1 cellular context compared by ENCODE assay signal in the genomic region with DNA sequence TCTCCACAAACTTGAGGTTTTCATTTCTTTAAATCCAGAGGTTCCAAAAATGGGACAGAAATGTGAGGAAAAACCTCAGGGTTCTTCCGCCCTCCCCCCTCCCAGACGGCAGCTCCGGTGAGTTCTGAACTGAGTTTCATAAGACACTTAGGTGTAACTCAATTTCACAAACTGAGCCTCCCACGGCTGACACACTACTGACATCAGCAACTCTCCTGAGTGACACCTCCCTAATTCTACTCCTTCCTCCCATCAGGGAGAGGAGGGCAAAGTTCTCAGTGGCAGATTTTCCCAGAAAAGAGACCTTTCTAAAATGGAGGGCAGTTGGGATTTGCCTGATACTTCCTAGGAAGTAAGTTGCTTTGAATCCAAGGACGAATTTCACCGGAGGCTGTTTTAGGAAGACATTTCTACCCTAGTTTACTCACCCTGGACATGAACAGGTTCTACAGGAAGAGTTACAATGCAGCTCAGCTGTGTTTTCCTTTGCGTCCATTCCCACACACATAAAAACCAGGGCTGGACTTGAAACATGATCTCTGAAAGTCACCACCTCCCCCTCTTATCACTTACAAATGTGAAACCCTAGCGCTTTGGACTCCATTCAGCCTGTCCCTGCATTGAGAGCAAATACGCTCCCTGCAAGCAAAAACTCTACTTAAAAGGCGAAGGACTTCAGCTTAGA.
A peak's percentile ranks its signal among the peaks of the same experiment; 100 is the strongest.
TF ChIP-seq lines count a peak whose summit lies in the region.

No MANE protein-coding gene starts in this region.

TF ChIP-seq in HepG2, 621 proteins besides CTCF, POLR2A, EP300 and RAD21 (continued from another document and continues in another):
- TF ChIP-seq FOXP1 (IDR thresholded peaks at IDR 0.05), result no peak
- TF ChIP-seq FOXP1 (CRISPR knock-in tag; IDR thresholded peaks at IDR 0.05), result peak; percentile 6; the same call in 1 of the 2 replicates
- TF ChIP-seq ZNF781 (CRISPR knock-in tag; IDR thresholded peaks at IDR 0.05; ENCODE audit: borderline replicate concordance, not compliant biosample characterization), result no peak
- TF ChIP-seq ETV6 (CRISPR knock-in tag; conservative IDR thresholded peaks at IDR 0.05), result no peak
- no peak for TF ChIP-seq SMAD9 (CRISPR knock-in tag; IDR thresholded peaks at IDR 0.05)
- peak; percentile 50; the same call in 1 of the 2 replicates for TF ChIP-seq ARID5B (CRISPR knock-in tag; IDR thresholded peaks at IDR 0.05)
- no peak for TF ChIP-seq ZNF10 (CRISPR knock-in tag; IDR thresholded peaks at IDR 0.05; ENCODE audit: borderline replicate concordance, low read depth)
- no peak for TF ChIP-seq ZNF234 (CRISPR knock-in tag; conservative IDR thresholded peaks at IDR 0.05)
- TF ChIP-seq, protein P1, sequence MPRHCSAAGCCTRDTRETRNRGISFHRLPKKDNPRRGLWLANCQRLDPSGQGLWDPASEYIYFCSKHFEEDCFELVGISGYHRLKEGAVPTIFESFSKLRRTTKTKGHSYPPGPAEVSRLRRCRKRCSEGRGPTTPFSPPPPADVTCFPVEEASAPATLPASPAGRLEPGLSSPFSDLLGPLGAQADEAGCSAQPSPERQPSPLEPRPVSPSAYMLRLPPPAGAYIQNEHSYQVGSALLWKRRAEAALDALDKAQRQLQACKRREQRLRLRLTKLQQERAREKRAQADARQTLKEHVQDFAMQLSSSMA (CRISPR knock-in tag; IDR thresholded peaks at IDR 0.05), result 0 out of 2 replicates have a peak, but pooled peaks have one; percentile 48
- TF ChIP-seq SOX5 (CRISPR knock-in tag; IDR thresholded peaks at IDR 0.05; ENCODE audit: borderline replicate concordance), result peak; percentile 30; the same call in 1 of the 2 replicates
- no peak for TF ChIP-seq SNAPC5 (CRISPR knock-in tag; IDR thresholded peaks at IDR 0.05; ENCODE audit: borderline replicate concordance)
- TF ChIP-seq YEATS4 (CRISPR knock-in tag; IDR thresholded peaks at IDR 0.05; ENCODE audit: borderline replicate concordance), result peak; percentile 47
- TF ChIP-seq ELF1 (CRISPR knock-in tag; IDR thresholded peaks at IDR 0.05), result 0 out of 2 replicates have a peak, but pooled peaks have one; percentile 35
- no peak for TF ChIP-seq DNMT1 (CRISPR knock-in tag; IDR thresholded peaks at IDR 0.05)
- TF ChIP-seq SRSF4 (IDR thresholded peaks at IDR 0.05; ENCODE audit: low read depth, low read length, poor library complexity, severe bottlenecking), result no peak
- peak; percentile 41; the same call in 1 of the 2 replicates for TF ChIP-seq NFRKB (IDR thresholded peaks at IDR 0.05)
- TF ChIP-seq, protein P2, sequence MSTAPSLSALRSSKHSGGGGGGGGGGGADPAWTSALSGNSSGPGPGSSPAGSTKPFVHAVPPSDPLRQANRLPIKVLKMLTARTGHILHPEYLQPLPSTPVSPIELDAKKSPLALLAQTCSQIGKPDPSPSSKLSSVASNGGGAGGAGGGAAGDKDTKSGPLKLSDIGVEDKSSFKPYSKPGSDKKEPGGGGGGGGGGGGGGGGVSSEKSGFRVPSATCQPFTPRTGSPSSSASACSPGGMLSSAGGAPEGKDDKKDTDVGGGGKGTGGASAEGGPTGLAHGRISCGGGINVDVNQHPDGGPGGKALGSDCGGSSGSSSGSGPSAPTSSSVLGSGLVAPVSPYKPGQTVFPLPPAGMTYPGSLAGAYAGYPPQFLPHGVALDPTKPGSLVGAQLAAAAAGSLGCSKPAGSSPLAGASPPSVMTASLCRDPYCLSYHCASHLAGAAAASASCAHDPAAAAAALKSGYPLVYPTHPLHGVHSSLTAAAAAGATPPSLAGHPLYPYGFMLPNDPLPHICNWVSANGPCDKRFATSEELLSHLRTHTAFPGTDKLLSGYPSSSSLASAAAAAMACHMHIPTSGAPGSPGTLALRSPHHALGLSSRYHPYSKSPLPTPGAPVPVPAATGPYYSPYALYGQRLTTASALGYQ (CRISPR knock-in tag; IDR thresholded peaks at IDR 0.05), result no peak
- no peak for TF ChIP-seq ZNF616 (CRISPR knock-in tag; IDR thresholded peaks at IDR 0.05; ENCODE audit: low read depth)
- peak; percentile 34; the same call in 1 of the 2 replicates for TF ChIP-seq THAP11 (CRISPR knock-in tag; IDR thresholded peaks at IDR 0.05)
- TF ChIP-seq TSC22D2 (CRISPR knock-in tag; IDR thresholded peaks at IDR 0.05; ENCODE audit: borderline replicate concordance), result peak; percentile 67; the same call in 1 of the 2 replicates
- no peak for TF ChIP-seq KLF16 (CRISPR knock-in tag; IDR thresholded peaks at IDR 0.05)
- TF ChIP-seq, protein P3, sequence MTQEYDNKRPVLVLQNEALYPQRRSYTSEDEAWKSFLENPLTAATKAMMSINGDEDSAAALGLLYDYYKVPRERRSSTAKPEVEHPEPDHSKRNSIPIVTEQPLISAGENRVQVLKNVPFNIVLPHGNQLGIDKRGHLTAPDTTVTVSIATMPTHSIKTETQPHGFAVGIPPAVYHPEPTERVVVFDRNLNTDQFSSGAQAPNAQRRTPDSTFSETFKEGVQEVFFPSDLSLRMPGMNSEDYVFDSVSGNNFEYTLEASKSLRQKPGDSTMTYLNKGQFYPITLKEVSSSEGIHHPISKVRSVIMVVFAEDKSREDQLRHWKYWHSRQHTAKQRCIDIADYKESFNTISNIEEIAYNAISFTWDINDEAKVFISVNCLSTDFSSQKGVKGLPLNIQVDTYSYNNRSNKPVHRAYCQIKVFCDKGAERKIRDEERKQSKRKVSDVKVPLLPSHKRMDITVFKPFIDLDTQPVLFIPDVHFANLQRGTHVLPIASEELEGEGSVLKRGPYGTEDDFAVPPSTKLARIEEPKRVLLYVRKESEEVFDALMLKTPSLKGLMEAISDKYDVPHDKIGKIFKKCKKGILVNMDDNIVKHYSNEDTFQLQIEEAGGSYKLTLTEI (CRISPR knock-in tag; conservative IDR thresholded peaks at IDR 0.05), result no peak
- TF ChIP-seq ZNF629 (CRISPR knock-in tag; conservative IDR thresholded peaks at IDR 0.05), result 0 out of 2 replicates have a peak, but pooled peaks have one; percentile 2
- TF ChIP-seq, protein P4, sequence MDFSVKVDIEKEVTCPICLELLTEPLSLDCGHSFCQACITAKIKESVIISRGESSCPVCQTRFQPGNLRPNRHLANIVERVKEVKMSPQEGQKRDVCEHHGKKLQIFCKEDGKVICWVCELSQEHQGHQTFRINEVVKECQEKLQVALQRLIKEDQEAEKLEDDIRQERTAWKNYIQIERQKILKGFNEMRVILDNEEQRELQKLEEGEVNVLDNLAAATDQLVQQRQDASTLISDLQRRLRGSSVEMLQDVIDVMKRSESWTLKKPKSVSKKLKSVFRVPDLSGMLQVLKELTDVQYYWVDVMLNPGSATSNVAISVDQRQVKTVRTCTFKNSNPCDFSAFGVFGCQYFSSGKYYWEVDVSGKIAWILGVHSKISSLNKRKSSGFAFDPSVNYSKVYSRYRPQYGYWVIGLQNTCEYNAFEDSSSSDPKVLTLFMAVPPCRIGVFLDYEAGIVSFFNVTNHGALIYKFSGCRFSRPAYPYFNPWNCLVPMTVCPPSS (IDR thresholded peaks at IDR 0.05), result no peak
- peak; percentile 75 for TF ChIP-seq PBX2 (CRISPR knock-in tag; IDR thresholded peaks at IDR 0.05)
- no peak for TF ChIP-seq NFIB (CRISPR knock-in tag; IDR thresholded peaks at IDR 0.05; ENCODE audit: borderline replicate concordance)
- TF ChIP-seq ATF7 (IDR thresholded peaks at IDR 0.05), result no peak
- no peak for TF ChIP-seq ATF7 (CRISPR knock-in tag; IDR thresholded peaks at IDR 0.05)
- TF ChIP-seq GFI1 (CRISPR knock-in tag; IDR thresholded peaks at IDR 0.05; ENCODE audit: borderline replicate concordance), result peak; percentile 59
- TF ChIP-seq MYNN (CRISPR knock-in tag; IDR thresholded peaks at IDR 0.05; ENCODE audit: low read depth), result no peak
- no peak for TF ChIP-seq HOXA9 (CRISPR knock-in tag; IDR thresholded peaks at IDR 0.05; ENCODE audit: borderline replicate concordance)
- TF ChIP-seq, protein P5, sequence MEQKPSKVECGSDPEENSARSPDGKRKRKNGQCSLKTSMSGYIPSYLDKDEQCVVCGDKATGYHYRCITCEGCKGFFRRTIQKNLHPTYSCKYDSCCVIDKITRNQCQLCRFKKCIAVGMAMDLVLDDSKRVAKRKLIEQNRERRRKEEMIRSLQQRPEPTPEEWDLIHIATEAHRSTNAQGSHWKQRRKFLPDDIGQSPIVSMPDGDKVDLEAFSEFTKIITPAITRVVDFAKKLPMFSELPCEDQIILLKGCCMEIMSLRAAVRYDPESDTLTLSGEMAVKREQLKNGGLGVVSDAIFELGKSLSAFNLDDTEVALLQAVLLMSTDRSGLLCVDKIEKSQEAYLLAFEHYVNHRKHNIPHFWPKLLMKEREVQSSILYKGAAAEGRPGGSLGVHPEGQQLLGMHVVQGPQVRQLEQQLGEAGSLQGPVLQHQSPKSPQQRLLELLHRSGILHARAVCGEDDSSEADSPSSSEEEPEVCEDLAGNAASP (CRISPR knock-in tag; IDR thresholded peaks at IDR 0.05; ENCODE audit: borderline replicate concordance), result 0 out of 2 replicates have a peak, but pooled peaks have one; percentile 48
- TF ChIP-seq RAD51 (IDR thresholded peaks at IDR 0.05; ENCODE audit: borderline replicate concordance), result no peak
- no peak for TF ChIP-seq PLRG1 (conservative IDR thresholded peaks at IDR 0.05)
- peak; percentile 45; the same call in 1 of the 2 replicates for TF ChIP-seq ZNF205 (CRISPR knock-in tag; IDR thresholded peaks at IDR 0.05)
- TF ChIP-seq RCOR2 (CRISPR knock-in tag; IDR thresholded peaks at IDR 0.05), result no peak
- peak; percentile 55; the same call in 1 of the 2 replicates for TF ChIP-seq REPIN1 (CRISPR knock-in tag; IDR thresholded peaks at IDR 0.05; ENCODE audit: borderline replicate concordance, low read depth)
- no peak for TF ChIP-seq ZNF343 (CRISPR knock-in tag; IDR thresholded peaks at IDR 0.05)
- TF ChIP-seq ZMYM2 (CRISPR knock-in tag; IDR thresholded peaks at IDR 0.05), result 0 out of 2 replicates have a peak, but pooled peaks have one; percentile 42
- TF ChIP-seq CREB1 (IDR thresholded peaks at IDR 0.05), result no peak
- peak; percentile 55 for TF ChIP-seq CREB1 (CRISPR knock-in tag; IDR thresholded peaks at IDR 0.05)
- peak; percentile 31; the same call in 1 of the 2 replicates for TF ChIP-seq SP4 (CRISPR knock-in tag; IDR thresholded peaks at IDR 0.05)
- TF ChIP-seq TBX2 (CRISPR knock-in tag; IDR thresholded peaks at IDR 0.05; ENCODE audit: borderline replicate concordance), result peak; percentile 76; the same call in 1 of the 2 replicates
- TF ChIP-seq ZNF777 (CRISPR knock-in tag; IDR thresholded peaks at IDR 0.05), result peak; percentile 30; the same call in 1 of the 2 replicates
- no peak for TF ChIP-seq PRPF4 (IDR thresholded peaks at IDR 0.05; ENCODE audit: low read depth, low read length, poor library complexity, severe bottlenecking)
- 0 out of 2 replicates have a peak, but pooled peaks have one; percentile 61 for TF ChIP-seq FOXC1 (CRISPR knock-in tag; IDR thresholded peaks at IDR 0.05; ENCODE audit: borderline replicate concordance)
- TF ChIP-seq, protein P6, sequence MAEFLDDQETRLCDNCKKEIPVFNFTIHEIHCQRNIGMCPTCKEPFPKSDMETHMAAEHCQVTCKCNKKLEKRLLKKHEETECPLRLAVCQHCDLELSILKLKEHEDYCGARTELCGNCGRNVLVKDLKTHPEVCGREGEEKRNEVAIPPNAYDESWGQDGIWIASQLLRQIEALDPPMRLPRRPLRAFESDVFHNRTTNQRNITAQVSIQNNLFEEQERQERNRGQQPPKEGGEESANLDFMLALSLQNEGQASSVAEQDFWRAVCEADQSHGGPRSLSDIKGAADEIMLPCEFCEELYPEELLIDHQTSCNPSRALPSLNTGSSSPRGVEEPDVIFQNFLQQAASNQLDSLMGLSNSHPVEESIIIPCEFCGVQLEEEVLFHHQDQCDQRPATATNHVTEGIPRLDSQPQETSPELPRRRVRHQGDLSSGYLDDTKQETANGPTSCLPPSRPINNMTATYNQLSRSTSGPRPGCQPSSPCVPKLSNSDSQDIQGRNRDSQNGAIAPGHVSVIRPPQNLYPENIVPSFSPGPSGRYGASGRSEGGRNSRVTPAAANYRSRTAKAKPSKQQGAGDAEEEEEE (CRISPR knock-in tag; IDR thresholded peaks at IDR 0.05; ENCODE audit: borderline replicate concordance), result no peak
- peak; percentile 68 for TF ChIP-seq HNF4A (CRISPR knock-in tag; IDR thresholded peaks at IDR 0.05)
- TF ChIP-seq ZNF460 (CRISPR knock-in tag; IDR thresholded peaks at IDR 0.05; ENCODE audit: borderline replicate concordance), result no peak
